ENCODE assay signal across 8 cellular contexts in the genomic region with DNA sequence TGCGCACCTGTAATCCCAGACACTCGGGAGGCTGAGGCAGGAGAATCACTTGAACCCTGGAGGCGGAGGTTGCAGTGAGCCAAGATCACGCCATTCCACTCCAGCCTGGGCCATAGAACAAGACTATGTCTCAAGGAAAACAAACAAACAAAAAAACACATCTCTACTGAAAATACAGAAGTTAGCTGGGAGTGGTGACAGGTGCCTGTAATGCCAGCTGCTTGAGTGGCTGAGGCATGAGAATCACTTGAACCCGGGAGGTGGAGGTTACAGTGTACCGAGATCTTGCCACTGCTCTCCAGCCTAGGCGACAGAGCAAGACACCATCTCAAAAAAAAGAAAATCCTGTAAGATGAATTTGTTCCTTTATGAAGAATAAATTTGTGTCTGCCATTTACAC. TPM values are rescaled to one million over a fixed set of nuclear protein-coding genes. Genes with fewer than 3 reads are reported as not detected.
DNase-seq lines count a peak whose midpoint lies in the region; ATAC-seq and TF ChIP-seq lines count a peak whose summit lies in the region.
"Not testable (repeated sequence)": the region's sequence is repeated elsewhere in the genome, so short reads cannot be mapped to it uniquely, and the experiment has no call there.

No MANE protein-coding gene starts in this region.

- intact Hi-C loops in CD8-positive, alpha-beta T cell (cut with DNase I, micrococcal nuclease); dendritic cell treated with granulocyte-macrophage colony-stimulating factor and Interleukin-4, amounts not matched to agents 40 ng/mL and 50 ng/mL, for 4 days (cut with micrococcal nuclease); natural killer cell (cut with micrococcal nuclease); gastrocnemius medialis (cut with DNase I; ENCODE audit: low total_unique reads): not testable (repeated sequence)

- in situ Hi-C loops in gastrocnemius medialis (cut with MboI; ENCODE audit: low sequenced_read_pairs in 4 of 4) = loop anchor here in 1 of 4 donors (25.0 kb wide), 1 partner anchor 480 kb away; no protein-coding TSS in a partner anchor

- not testable (repeated sequence) for H3K36me3 ChIP-seq in CD8-positive, alpha-beta T cell (ENCODE audit: insufficient read depth, low read length); gastrocnemius medialis; subcutaneous abdominal adipose tissue (ENCODE audit: control insufficient read depth in 5 of 5, insufficient read depth in 5 of 5, low read length in 5 of 5)
- peaks cover 64% of the 10 kb centered on the region for H3K36me3 ChIP-seq in OCI-LY1 (ENCODE audit: insufficient read depth, low read length)

- H3K27me3 Mint-ChIP-seq in CD8-positive, alpha-beta T cell (ENCODE audit: low read depth); activated CD4-positive, alpha-beta T cell treated with anti-CD3 and anti-CD28 coated beads, Interleukin-2, amount 10 ng/mL, durations not matched to agents 7 days and 5 days; dendritic cell treated with granulocyte-macrophage colony-stimulating factor and Interleukin-4, amounts not matched to agents 40 ng/mL and 50 ng/mL, for 4 days; memory B cell; natural killer cell (ENCODE audit: low read depth in 2 of 2): not testable (repeated sequence)

- not testable (repeated sequence) for H3K4me3 Mint-ChIP-seq in CD8-positive, alpha-beta T cell; activated CD4-positive, alpha-beta T cell treated with anti-CD3 and anti-CD28 coated beads, Interleukin-2, amount 10 ng/mL, durations not matched to agents 7 days and 5 days; dendritic cell treated with granulocyte-macrophage colony-stimulating factor and Interleukin-4, amounts not matched to agents 40 ng/mL and 50 ng/mL, for 4 days; natural killer cell
- H3K4me3 Mint-ChIP-seq in memory B cell = peak overlapping the region; percentile 37

- not testable (repeated sequence) for H3K27me3 ChIP-seq in CD8-positive, alpha-beta T cell (ENCODE audit: insufficient read depth, low read length); OCI-LY1 (ENCODE audit: insufficient read depth, low read length); gastrocnemius medialis; subcutaneous abdominal adipose tissue (ENCODE audit: control insufficient read depth in 5 of 5, insufficient read depth in 4 of 5, low read length in 5 of 5)

- POLR2A ChIA-PET in CD8-positive, alpha-beta T cell (lab: Charles Lee) = interaction anchor here (0.6 kb wide), 1 partner anchor 628 kb away, joined by 3 read pairs; no protein-coding TSS in a partner anchor
- POLR2A ChIA-PET in activated CD4-positive, alpha-beta T cell treated with anti-CD3 and anti-CD28 coated beads, Interleukin-2, amount 10 ng/mL, durations not matched to agents 7 days and 5 days (lab: Charles Lee) = not testable (repeated sequence)

- ATAC-seq in CD8-positive, alpha-beta T cell; natural killer cell; gastrocnemius medialis: not testable (repeated sequence)
- peak; percentile 64 for ATAC-seq in memory B cell (ENCODE audit: low read depth)

- not testable (repeated sequence) for H2AFZ ChIP-seq in OCI-LY1 (ENCODE audit: low read length)

- not testable (repeated sequence) for H3F3A ChIP-seq in OCI-LY1 (ENCODE audit: insufficient read depth, low read length)

- TF ChIP-seq POLR2A in gastrocnemius medialis (IDR thresholded peaks at IDR 0.05) = not testable (repeated sequence)

- H3K4me1 Mint-ChIP-seq in CD8-positive, alpha-beta T cell (ENCODE audit: low read depth) = peaks cover 57% of the 10 kb centered on the region
- peaks cover 38% of the 10 kb centered on the region for H3K4me1 Mint-ChIP-seq in activated CD4-positive, alpha-beta T cell treated with anti-CD3 and anti-CD28 coated beads, Interleukin-2, amount 10 ng/mL, durations not matched to agents 7 days and 5 days
- H3K4me1 Mint-ChIP-seq in dendritic cell treated with granulocyte-macrophage colony-stimulating factor and Interleukin-4, amounts not matched to agents 40 ng/mL and 50 ng/mL, for 4 days (ENCODE audit: low read depth) = peaks cover 33% of the 10 kb centered on the region
- H3K4me1 Mint-ChIP-seq in memory B cell = peaks cover 29% of the 10 kb centered on the region
- peaks cover 5 to 29% of the 10 kb centered on the region in 2 donors for H3K4me1 Mint-ChIP-seq in natural killer cell

- H3K4me1 ChIP-seq in CD8-positive, alpha-beta T cell (ENCODE audit: insufficient read depth, low read length) = peaks cover 11% of the 10 kb centered on the region
- H3K4me1 ChIP-seq in OCI-LY1 (ENCODE audit: insufficient read depth, low read length, severe bottlenecking) (peaks cover 60% of the 10 kb centered on the region), gastrocnemius medialis (peaks cover 29 to 37% of the 10 kb centered on the region in 2 donors), subcutaneous abdominal adipose tissue (ENCODE audit: control insufficient read depth in 5 of 5, insufficient read depth in 5 of 5, low read length in 5 of 5) (peaks cover 4 to 48% (median 37%) of the 10 kb centered on the region in 5 donors)

- peak overlapping the region; percentile 82 for H3K27ac Mint-ChIP-seq in CD8-positive, alpha-beta T cell
- H3K27ac Mint-ChIP-seq in activated CD4-positive, alpha-beta T cell treated with anti-CD3 and anti-CD28 coated beads, Interleukin-2, amount 10 ng/mL, durations not matched to agents 7 days and 5 days = peak overlapping the region; percentile 41
- peak overlapping the region; percentile 86 for H3K27ac Mint-ChIP-seq in dendritic cell treated with granulocyte-macrophage colony-stimulating factor and Interleukin-4, amounts not matched to agents 40 ng/mL and 50 ng/mL, for 4 days
- H3K27ac Mint-ChIP-seq in memory B cell (peak overlapping the region; percentile 76), natural killer cell (peak overlapping the region; percentile 52 to 68)

- H3K9me2 ChIP-seq in OCI-LY1 (ENCODE audit: low read depth, low read length) = not testable (repeated sequence)

- not testable (repeated sequence) for H3K9ac ChIP-seq in OCI-LY1 (ENCODE audit: low read length); subcutaneous abdominal adipose tissue (ENCODE audit: low read length in 5 of 5)

- H3K9me3 ChIP-seq in CD8-positive, alpha-beta T cell (ENCODE audit: low read length); OCI-LY1 (ENCODE audit: low read length); gastrocnemius medialis; subcutaneous abdominal adipose tissue (ENCODE audit: control insufficient read depth in 5 of 5, low read length in 5 of 5): not testable (repeated sequence)

- H4K20me1 ChIP-seq in OCI-LY1 (ENCODE audit: insufficient read depth, low read length) = not testable (repeated sequence)

- not testable (repeated sequence) for H3K9me3 Mint-ChIP-seq in CD8-positive, alpha-beta T cell; activated CD4-positive, alpha-beta T cell treated with anti-CD3 and anti-CD28 coated beads, Interleukin-2, amount 10 ng/mL, durations not matched to agents 7 days and 5 days; dendritic cell treated with granulocyte-macrophage colony-stimulating factor and Interleukin-4, amounts not matched to agents 40 ng/mL and 50 ng/mL, for 4 days; memory B cell; natural killer cell

- TF ChIP-seq CTCF in CD8-positive, alpha-beta T cell (IDR thresholded peaks at IDR 0.05); OCI-LY1 (IDR thresholded peaks at IDR 0.05; ENCODE audit: low read length); natural killer cell (IDR thresholded peaks at IDR 0.05); gastrocnemius medialis (IDR thresholded peaks at IDR 0.05 in 4 of 5, conservative IDR thresholded peaks at IDR 0.05 in 1 of 5): not testable (repeated sequence)

- peaks cover 98% of the 10 kb centered on the region for H3K79me2 ChIP-seq in OCI-LY1 (ENCODE audit: insufficient read depth, low read length)

- H3K27ac ChIP-seq in CD8-positive, alpha-beta T cell (ENCODE audit: low read depth, low read length) = not testable (repeated sequence)
- H3K27ac ChIP-seq in OCI-LY1 (ENCODE audit: low read depth, low read length, poor library complexity, severe bottlenecking) (peak overlapping the region; percentile 62), gastrocnemius medialis (peak overlapping the region; percentile 94 to 100 (median 99)), subcutaneous abdominal adipose tissue (ENCODE audit: low read depth, low read length) (peak overlapping the region; percentile 57)

- not testable (repeated sequence) for H3K4me3 ChIP-seq in CD8-positive, alpha-beta T cell (ENCODE audit: low read depth, low read length); OCI-LY1 (ENCODE audit: low read depth, low read length, poor library complexity, severe bottlenecking); gastrocnemius medialis; subcutaneous abdominal adipose tissue (ENCODE audit: low read depth in 1 of 5, low read length in 5 of 5)

- not testable (repeated sequence) for DNase-seq in CD8-positive, alpha-beta T cell; activated CD4-positive, alpha-beta T cell treated with anti-CD3 and anti-CD28 coated beads, Interleukin-2, amount 10 ng/mL, durations not matched to agents 7 days and 5 days; memory B cell (ENCODE audit: low spot score in 2 of 2); natural killer cell; gastrocnemius medialis

- H3K36me3 Mint-ChIP-seq in CD8-positive, alpha-beta T cell = peaks cover 41% of the 10 kb centered on the region
- H3K36me3 Mint-ChIP-seq in activated CD4-positive, alpha-beta T cell treated with anti-CD3 and anti-CD28 coated beads, Interleukin-2, amount 10 ng/mL, durations not matched to agents 7 days and 5 days (ENCODE audit: low read depth) = peaks cover 30% of the 10 kb centered on the region
- peaks cover 43% of the 10 kb centered on the region for H3K36me3 Mint-ChIP-seq in dendritic cell treated with granulocyte-macrophage colony-stimulating factor and Interleukin-4, amounts not matched to agents 40 ng/mL and 50 ng/mL, for 4 days (ENCODE audit: low read depth)
- not testable (repeated sequence) for H3K36me3 Mint-ChIP-seq in memory B cell, natural killer cell

- CTCF ChIA-PET in CD8-positive, alpha-beta T cell (lab: Charles Lee) = interaction anchor here (0.6 kb wide), 1 partner anchor 48 kb away, joined by 4 read pairs; no protein-coding TSS in a partner anchor
- CTCF ChIA-PET in activated CD4-positive, alpha-beta T cell treated with anti-CD3 and anti-CD28 coated beads, Interleukin-2, amount 10 ng/mL, durations not matched to agents 7 days and 5 days (lab: Charles Lee) = interaction anchor here (0.6 kb wide), 1 partner anchor 24 kb away, joined by 4 read pairs; no protein-coding TSS in a partner anchor

- not testable (repeated sequence) for H3K4me2 ChIP-seq in OCI-LY1 (ENCODE audit: low read length)

RNA-seq across cellular contexts. Expression of a gene that starts 9.5 kb away (rescaled TPM):
- total RNA-seq in CD8-positive, alpha-beta T cell = 100 to 1,000 TPM; 106 to 108 TPM
- total RNA-seq in activated CD4-positive, alpha-beta T cell treated with anti-CD3 and anti-CD28 coated beads, Interleukin-2, amount 10 ng/mL, durations not matched to agents 7 days and 5 days = 100 to 1,000 TPM; 162 to 163 TPM
- total RNA-seq in natural killer cell (100 to 1,000 TPM; 153 to 222 (median 188) TPM), gastrocnemius medialis (100 to 1,000 TPM in 2 of 4 donors, 10 to 100 TPM in 2; 50.8 to 125 (median 104) TPM)
